8 cellular contexts compared by ENCODE assay signal in the genomic region with DNA sequence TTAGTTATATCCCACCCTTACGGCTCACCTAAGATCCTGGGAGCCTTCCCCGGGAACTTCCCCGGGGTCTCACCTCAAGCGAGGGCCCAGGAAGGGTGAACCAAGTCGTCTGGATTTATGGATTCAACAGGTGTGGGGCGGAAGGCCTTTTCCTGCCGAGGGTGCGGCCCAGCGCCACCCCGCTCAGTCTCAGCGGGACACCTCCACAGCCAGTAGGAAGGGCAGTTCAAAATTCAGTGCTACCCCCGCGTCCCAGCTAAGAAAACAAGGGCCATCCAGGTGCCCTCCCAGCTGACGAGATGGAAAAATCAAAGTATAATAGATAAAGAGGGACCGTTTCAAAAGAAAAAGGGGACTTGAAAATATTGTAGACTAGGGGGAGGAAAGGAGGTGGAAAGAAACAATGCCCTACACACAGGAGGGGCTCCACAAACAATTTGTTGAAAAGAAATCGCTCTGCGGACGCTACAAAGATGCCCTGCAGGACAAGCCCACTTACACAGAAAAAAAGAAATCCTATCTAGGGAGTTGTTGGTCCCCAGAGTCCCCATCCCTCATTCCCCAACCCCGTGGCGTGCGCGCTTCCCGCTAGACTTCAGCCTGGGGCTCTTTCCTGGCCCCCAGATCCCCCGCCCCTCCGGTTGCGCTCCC. TPM values are rescaled to one million over a fixed set of nuclear protein-coding genes. Genes with fewer than 3 reads are reported as not detected.
DNase-seq lines count a peak whose midpoint lies in the region; ATAC-seq, FAIRE-seq and TF ChIP-seq lines count a peak whose summit lies in the region.

No MANE protein-coding gene starts in this region.

- H3K4me3 ChIP-seq in HUES6 (ENCODE audit: low read depth, low read length): peak overlapping the region; percentile 82
- H3K4me3 ChIP-seq in GM12878: peak overlapping the region; percentile 88
- H3K4me3 ChIP-seq in lung: peak overlapping the region; percentile 79
- peak overlapping the region; percentile 52 to 89 (median 74) for H3K4me3 ChIP-seq in transverse colon

- H3K4me2 ChIP-seq in GM12878 (ENCODE audit: control insufficient read depth, insufficient read depth): peak overlapping the region; percentile 87

- BruUV-seq in GM12878 (replicated peaks; lab: Mats Ljungman, UMichigan): no TSS peak

- WGBS in GM12878 (ENCODE audit: insufficient coverage, insufficient replicate concordance, low lambda C conversion rate, missing lambda C conversion rate): 3% methylated on average over 26 of the region's 26 CpGs
- 62 to 64% methylated on average over 26 of the region's 26 CpGs for WGBS in lung, 2 donors
- 30 to 34% methylated on average over 5 to 26 of the region's 26 CpGs for WGBS in transverse colon (ENCODE audit: low coverage in 1 of 2), 2 donors

- TF ChIP-seq POLR2A in GM12878 (IDR thresholded peaks at IDR 0.05; ENCODE audit: low read depth, low read length): no peak
- TF ChIP-seq POLR2A in transverse colon (IDR thresholded peaks at IDR 0.05): peak; percentile 13

- H3K27ac ChIP-seq in 22Rv1: peak overlapping the region; percentile 75; the same call in 1 of the 2 replicates
- peak overlapping the region; percentile 85; the same call in 1 of the 2 replicates for H3K27ac ChIP-seq in HUES6 (ENCODE audit: low read depth, low read length)
- H3K27ac ChIP-seq in GM12878 (ENCODE audit: control insufficient read depth, insufficient read depth): peak overlapping the region; percentile 78
- peak overlapping the region in 1 of 2 donors; percentile 99 for H3K27ac ChIP-seq in lung (ENCODE audit: low read depth in 1 of 2, low read length in 1 of 2)
- H3K27ac ChIP-seq in transverse colon: peak overlapping the region; percentile 88 to 97 (median 93)

- TF ChIP-seq EP300 in GM12878 (IDR thresholded peaks at IDR 0.05; ENCODE audit: borderline replicate concordance in 1 of 2, control insufficient read depth in 1 of 2, low read depth in 2 of 2, low read length in 2 of 2) (no peak), transverse colon (IDR thresholded peaks at IDR 0.05; ENCODE audit: low read depth) (no peak)

- H2AFZ ChIP-seq in GM12878 (ENCODE audit: control insufficient read depth, low read depth, low read length): no peak overlapping the region

- RAD21 ChIA-PET in GM12878 (lab: Charles Lee; ENCODE audit: unreplicated experiment): interaction anchor here (0.8 to 2.7 kb wide), 6 partner anchors 10 to 116 kb away, joined by 3 to 10 read pairs (median 4); no protein-coding TSS in a partner anchor

- POLR2A ChIA-PET in GM12878 (lab: Charles Lee): interaction anchor here (0.5 to 3.3 kb wide), 7 partner anchors 9 to 32 kb away, joined by 3 to 22 read pairs (median 4); no protein-coding TSS in a partner anchor

- TF ChIP-seq RAD21 in GM12878 (IDR thresholded peaks at IDR 0.05; ENCODE audit: insufficient read depth, low read depth, low read length): no peak

- CTCF ChIA-PET in GM12878 (lab: Yijun Ruan, JAX): interaction anchor here (1.1 to 9.3 kb wide), 7 partner anchors 14 to 116 kb away, joined by 3 to 57 read pairs (median 6); no protein-coding TSS in a partner anchor

- no peak for FAIRE-seq in GM12878 (lab: Jason Lieb, UNC)

- H3K4me1 ChIP-seq in HUES6 (ENCODE audit: control insufficient read depth, insufficient read depth, low read length) (peaks cover 61% of the 10 kb centered on the region), GM12878 (ENCODE audit: control insufficient read depth, insufficient read depth, low read length) (peaks cover 51% of the 10 kb centered on the region), lung (ENCODE audit: control insufficient read depth in 2 of 2, insufficient read depth in 2 of 2, low read length in 2 of 2) (peaks cover 0 to 2% of the 10 kb centered on the region in 2 donors), transverse colon (peaks cover 0 to 46% (median 22%) of the 10 kb centered on the region in 4 donors)

- H3K36me3 ChIP-seq in HUES6 (ENCODE audit: control insufficient read depth, insufficient read depth, low read length) (peaks cover 42% of the 10 kb centered on the region), GM12878 (ENCODE audit: control insufficient read depth in 2 of 2, insufficient read depth in 2 of 2, low read length in 1 of 2) (peaks cover 9 to 17% of the 10 kb centered on the region in 2 experiments; a peak in 3 of 4 replicates), lung (ENCODE audit: control insufficient read depth in 2 of 2, insufficient read depth in 2 of 2, low read length in 2 of 2) (no peaks in the 10 kb centered on the region), transverse colon (no peaks in the 10 kb centered on the region)

- peak overlapping the region; percentile 98 for H3K9ac ChIP-seq in HUES6 (ENCODE audit: low read length)
- H3K9ac ChIP-seq in GM12878 (ENCODE audit: control insufficient read depth, insufficient read depth, low read length): peak overlapping the region; percentile 70

- TF ChIP-seq CTCF in 22Rv1 (IDR thresholded peaks at IDR 0.05) (no peak), GM12878 (IDR thresholded peaks at IDR 0.05 in 2 of 3, conservative IDR thresholded peaks at IDR 0.05 in 1 of 3; ENCODE audit: control insufficient read depth in 2 of 3, extremely low read depth in 1 of 3, insufficient read depth in 1 of 3, low read depth in 3 of 3, low read length in 3 of 3) (no peak), lung (IDR thresholded peaks at IDR 0.05; ENCODE audit: control extremely low read depth, extremely low read depth) (no peak), transverse colon (IDR thresholded peaks at IDR 0.05) (no peak)

- no peaks in the 10 kb centered on the region for H3K9me3 ChIP-seq in HUES6 (ENCODE audit: control insufficient read depth, insufficient read depth, low read depth, low read length)
- H3K9me3 ChIP-seq in GM12878 (replicated peaks; ENCODE audit: control insufficient read depth, insufficient read depth, low read length): no peaks in the 10 kb centered on the region
- no peaks in the 10 kb centered on the region for H3K9me3 ChIP-seq in lung (ENCODE audit: control insufficient read depth in 2 of 2, insufficient read depth in 1 of 2, low read length in 1 of 2)
- no peaks in the 10 kb centered on the region for H3K9me3 ChIP-seq in transverse colon

- SMC1A ChIA-PET in GM12878 (lab: Charles Lee; ENCODE audit: uncharacterized antibody, unreplicated experiment): interaction anchor here (0.7 to 6.7 kb wide), 9 partner anchors 11 to 116 kb away, joined by 3 to 71 read pairs (median 4); a partner anchor contains a TSS

- peaks cover 25% of the 10 kb centered on the region for H4K20me1 ChIP-seq in GM12878 (ENCODE audit: control insufficient read depth, insufficient read depth)

- ATAC-seq in GM12878: no peak
- ATAC-seq in lung (ENCODE audit: insufficient read depth, low FRiP score): no peak
- no peak for ATAC-seq in GM19328 (IDR thresholded peaks at IDR 0.05; ENCODE audit: unreplicated experiment)

- in situ Hi-C loops in GM12878 (cut with MboI) (loop anchor here (5.0 to 10.0 kb wide), 2 partner anchors 35 to 877 kb away; no protein-coding TSS in a partner anchor), transverse colon (cut with MboI; ENCODE audit: low pct_ligation_motif_present in 1 of 4, low pct_unique_long_range_greater_than_20kb in 1 of 4, low sequenced_read_pairs in 3 of 4) (no loop called here)

- DNase-seq in GM12878 (ENCODE audit: low read depth, low spot score) (no peak), lung (ENCODE audit: low spot score) (no peak), transverse colon (peak; percentile 67), SW 1271 (lab: John Stamatoyannopoulos, UW) (no peak), GM19240 (ENCODE audit: insufficient read length, low spot score) (no peak)

- intact Hi-C loops in GM12878 (cut with micrococcal nuclease; ENCODE audit: unreplicated experiment): loop anchor here (5.0 kb wide), 2 partner anchors 35 to 275 kb away; a partner anchor contains a TSS
- intact Hi-C loops in transverse colon (cut with DNase I; ENCODE audit: low total_unique reads): no loop called here

- H3K27me3 ChIP-seq in HUES6 (ENCODE audit: control insufficient read depth, insufficient read depth, low read length): no peaks in the 10 kb centered on the region
- H3K27me3 ChIP-seq in GM12878 (replicated peaks in 1 of 2; ENCODE audit: control insufficient read depth in 2 of 2, insufficient read depth in 2 of 2, low read length in 1 of 2): no peaks in the 10 kb centered on the region
- H3K27me3 ChIP-seq in lung (ENCODE audit: control insufficient read depth, insufficient read depth): no peaks in the 10 kb centered on the region
- peaks cover 7% of the 10 kb centered on the region for H3K27me3 ChIP-seq in transverse colon

- H3K79me2 ChIP-seq in GM12878 (ENCODE audit: control insufficient read depth, insufficient read depth, low read length): peaks cover 70% of the 10 kb centered on the region

TF ChIP-seq in GM12878, 131 proteins besides CTCF, POLR2A, EP300 and RAD21 (continues in another document):
- TF ChIP-seq BCL11A (IDR thresholded peaks at IDR 0.05; ENCODE audit: low read depth, low read length) (no peak), IRF4 (IDR thresholded peaks at IDR 0.05; ENCODE audit: low read depth, low read length) (no peak)

RNA-seq across cellular contexts. Expression of a gene that starts 1.3 kb away (rescaled TPM):
- 231 and 256 TPM in 2 replicates for total RNA-seq in GM12878 (2013; cell fraction: nucleolus; rRNA removed)
- total RNA-seq in GM12878 (2014; rRNA removed) (51.6 and 59.6 TPM in 2 replicates), GM12878 (2014; rRNA removed; fragmentation: Illumina TruSeq; extraction: Trizol) (21.1 and 21.9 TPM in 2 replicates), GM12878 (2021) (59.5 and 62.7 TPM in 2 replicates), lung (100 to 1,000 TPM in 1 of 2 donors, 10 to 100 TPM in 1; 20.1 to 143 TPM), transverse colon (10 to 100 TPM; 37.2 to 98.9 (median 69.1) TPM)
- 14.2 TPM for polyA plus RNA-seq in GM12878 (2011; ENCODE audit: low read depth)
- polyA plus RNA-seq in GM12878 (2011; rRNA removed) (24.6 and 61.0 TPM in 2 replicates), GM12878 (2014; fragmentation: Illumina TruSeq; extraction: Trizol) (19.1 and 24.0 TPM in 2 replicates), GM12878 (2014; fragmentation: Nextera tagmentation; extraction: Ambion mirVana) (1 to 10 TPM; 5.7 to 8.2 TPM), GM12878 (2014; rRNA removed) (28.7 and 29.0 TPM in 2 replicates), GM12878 (2016; fragmentation: Nextera tagmentation; extraction: Ambion mirVana) (10 to 100 TPM; 65.2 to 66.0 TPM), lung (10 to 100 TPM in 1 of 2 donors, 1 to 10 TPM in 1; 9.5 to 37.1 TPM)
- 65.0 and 66.9 TPM in 2 replicates for polyA plus RNA-seq in GM12878 (2011; cell fraction: cytosol; rRNA removed)
- 133 and 156 TPM in 2 replicates for polyA plus RNA-seq in GM12878 (2011; cell fraction: nucleus; rRNA removed)
- 31.0 and 72.3 TPM in 2 replicates for polyA plus RNA-seq in GM12878 (2012)
- 75.2 and 106 TPM in 2 replicates for polyA minus RNA-seq in GM12878 (2011; rRNA and poly(A)+ RNA removed)
- polyA minus RNA-seq in GM12878 (2011; cell fraction: cytosol; rRNA and poly(A)+ RNA removed): 35.3 and 45.0 TPM in 2 replicates
- 71.8 and 100 TPM in 2 replicates for polyA minus RNA-seq in GM12878 (2011; cell fraction: nucleus; rRNA and poly(A)+ RNA removed)
